In genomic region chr2:178295911-178296310, GRCh38 we compare ENCODE assay signal across 23 cellular contexts.
"Had no signal": no experiment of that assay in that cellular context is flagged by ENCODE, and none has a peak within 500 bp of the region (broad histone marks: within the 10 kb centered on the region; RNA-seq: fewer than 3 reads in every experiment).

No MANE protein-coding gene starts in this region.

- H3K9me3 ChIP-seq: adrenal gland, body of pancreas, MG63, SJCRH30 had no signal

- DNase-seq: activated CD4-positive, alpha-beta T cell treated with anti-CD3 and anti-CD28 coated beads for 36 hours; activated CD4-positive, alpha-beta T cell treated with anti-CD3 and anti-CD28 coated beads, Interleukin-2, amount 10 ng/mL, durations not matched to agents 7 days and 5 days; activated CD4-positive, alpha-beta T cell treated with anti-CD3 and anti-CD28 coated beads, Interleukin-2, amount 50 U/mL, for 48 hours; activated CD8-positive, alpha-beta T cell treated with anti-CD3 and anti-CD28 coated beads, Interleukin-2, amount 10 ng/mL, durations not matched to agents 7 days and 5 days; activated gamma-delta T cell; activated naive CD4-positive, alpha-beta T cell treated with Interleukin-2 at 50 U/mL for 16 hours; activated T-cell treated with anti-CD3 and anti-CD28 coated beads, Interleukin-2, amount 50 U/mL, for 24 hours; adrenal gland; Karpas-422; NCI-H1048; NCI-H146; NCI-H187; NCI-H2029 treated with DMSO at 0.1 percent for 48 hours; NCI-H2107; NCI-H2171; NCI-H524; SHP77; SJCRH30 had no signal

- H3K27ac ChIP-seq: adrenal gland, body of pancreas, SJCRH30, SK-N-MC had no signal

- ATAC-seq: activated CD4-positive, alpha-beta T cell treated with anti-CD3 and anti-CD28 coated beads for 36 hours; activated CD4-positive, CD25-positive, alpha-beta regulatory T cell treated with anti-CD3 and anti-CD28 coated beads, Interleukin-2, amount 50 U/mL, for 24 hours; activated CD8-positive, alpha-beta T cell treated with anti-CD3 and anti-CD28 coated beads, Interleukin-2, amount 10 ng/mL, durations not matched to agents 7 days and 5 days; body of pancreas; Panc1 had no signal

- H3K36me3 ChIP-seq: adrenal gland, MG63 had no signal

- H3K4me1 ChIP-seq: adrenal gland, body of pancreas, SJCRH30 had no signal

- H3K27me3 ChIP-seq: body of pancreas, MG63, SJCRH30 had no signal

- H3K4me3 ChIP-seq: adrenal gland, body of pancreas, MG63, SJCRH30, SK-N-MC had no signal
